In genomic region chr19:55284405-55285058, GRCh38 we compare ENCODE assay signal across 9 cellular contexts. TPM values are rescaled to one million over a fixed set of nuclear protein-coding genes. Genes with fewer than 3 reads are reported as not detected.
DNase-seq lines count a peak whose midpoint lies in the region; ATAC-seq and TF ChIP-seq lines count a peak whose summit lies in the region.
"Had no signal": no experiment of that assay in that cellular context is flagged by ENCODE, and none has a peak within 500 bp of the region (broad histone marks: within the 10 kb centered on the region; RNA-seq: fewer than 3 reads in every experiment).

No MANE protein-coding gene starts in this region.

- POLR2A ChIA-PET in WTC11 (lab: Charles Lee), result interaction anchor here (0.6 kb wide), 1 partner anchor 33 kb away, joined by 3 read pairs; no protein-coding TSS in a partner anchor

- no peak overlapping the region for H3K27ac Mint-ChIP-seq in WTC11

- no peaks in the 10 kb centered on the region for H3K27me3 Mint-ChIP-seq in WTC11 (ENCODE audit: low read depth)

- H3K4me1 ChIP-seq in hepatocyte (ENCODE audit: insufficient read depth) (peaks cover 8% of the 10 kb centered on the region), stomach smooth muscle (ENCODE audit: control insufficient read depth, insufficient read depth, low read length) (peaks cover 25% of the 10 kb centered on the region)

- H3K27ac ChIP-seq in hepatocyte (peak overlapping the region; percentile 81), stomach smooth muscle (ENCODE audit: low read length) (peak overlapping the region; percentile 49)

- H3K9ac ChIP-seq in stomach smooth muscle (ENCODE audit: low read length in 2 of 2), result peak overlapping the region in 1 of 2 donors; percentile 42

- no peak for TF ChIP-seq CTCF in WTC11 (IDR thresholded peaks at IDR 0.05)
- TF ChIP-seq CTCF in hepatocyte (IDR thresholded peaks at IDR 0.05; ENCODE audit: poor library complexity), result no peak

- H3K9me3 ChIP-seq in hepatocyte (ENCODE audit: low read depth) (no peaks in the 10 kb centered on the region), stomach smooth muscle (ENCODE audit: control insufficient read depth in 2 of 2, low read length in 2 of 2) (no peaks in the 10 kb centered on the region)
- H3K9me3 ChIP-seq: mucosa of descending colon had no signal

- peaks cover 6% of the 10 kb centered on the region for H3K36me3 Mint-ChIP-seq in WTC11

- no peaks in the 10 kb centered on the region for H3K36me3 ChIP-seq in hepatocyte (replicated peaks; ENCODE audit: insufficient read depth, low read depth)
- peaks cover 0 to 6% of the 10 kb centered on the region in 2 donors for H3K36me3 ChIP-seq in stomach smooth muscle (ENCODE audit: control insufficient read depth in 2 of 2, insufficient read depth in 2 of 2, low read length in 2 of 2)

- no peaks in the 10 kb centered on the region for H3K9me3 Mint-ChIP-seq in WTC11

- peak overlapping the region; percentile 69 for H3K4me3 Mint-ChIP-seq in WTC11

- H3K9me2 ChIP-seq in hepatocyte (replicated peaks; ENCODE audit: insufficient read depth), result no peaks in the 10 kb centered on the region

- peaks cover 8% of the 10 kb centered on the region for H3K79me2 ChIP-seq in hepatocyte

- DNase-seq in NCI-H510A (lab: John Stamatoyannopoulos, UW) (peak; percentile 40), NCI-H510A treated with DMSO at 0.1 percent for 48 hours (lab: John Stamatoyannopoulos, UW) (no peak), WTC11 (ENCODE audit: low spot score) (peak; percentile 34), hepatocyte (ENCODE audit: low spot score) (no peak)
- no peak for DNase-seq in effector CD8-positive, alpha-beta T cell (lab: John Stamatoyannopoulos, UW)

- H2AFZ ChIP-seq in hepatocyte, result peak overlapping the region; percentile 56

- H3K4me3 ChIP-seq in hepatocyte (peak overlapping the region; percentile 55), stomach smooth muscle (ENCODE audit: low read length in 2 of 2) (peak overlapping the region; percentile 19 to 52)
- H3K4me3 ChIP-seq: mucosa of descending colon had no signal

- no peaks in the 10 kb centered on the region for H3K27me3 ChIP-seq in hepatocyte
- H3K27me3 ChIP-seq in stomach smooth muscle (ENCODE audit: control insufficient read depth in 1 of 2, insufficient read depth in 2 of 2, low read length in 2 of 2), result no peaks in the 10 kb centered on the region

- peak overlapping the region; percentile 93 for H3K4me2 ChIP-seq in hepatocyte

- WGBS in hepatocyte (ENCODE audit: low lambda C conversion rate, missing lambda C conversion rate), result 17% methylated on average over 1 of the region's 16 CpGs

- CTCF ChIA-PET in WTC11 (lab: Charles Lee), result interaction anchor here (1.0 kb wide), 1 partner anchor 17 kb away, joined by 5 read pairs; no protein-coding TSS in a partner anchor

- peaks cover 20% of the 10 kb centered on the region for H3K4me1 Mint-ChIP-seq in WTC11

- no peaks in the 10 kb centered on the region for H4K20me1 ChIP-seq in hepatocyte (ENCODE audit: insufficient read depth, poor library complexity, severe bottlenecking)

- no peak for ATAC-seq in WTC11
- no peak for ATAC-seq in GM19452 (IDR thresholded peaks at IDR 0.05; ENCODE audit: unreplicated experiment)
- ATAC-seq in HG02970 (IDR thresholded peaks at IDR 0.05; ENCODE audit: low FRiP score, unreplicated experiment), result no peak
- ATAC-seq: mucosa of descending colon had no signal

TF ChIP-seq in WTC11, 78 proteins besides CTCF, POLR2A, EP300 and RAD21:
- TF ChIP-seq ELF4 (CRISPR knock-in tag; IDR thresholded peaks at IDR 0.05; ENCODE audit: low read depth) (no peak), ATF2 (CRISPR knock-in tag; IDR thresholded peaks at IDR 0.05; ENCODE audit: borderline replicate concordance, low read depth) (no peak), ZNF396 (CRISPR knock-in tag; IDR thresholded peaks at IDR 0.05; ENCODE audit: borderline replicate concordance) (no peak)

RNA-seq across cellular contexts. Expression of gene BRSK1, which starts 0.7 kb away (rescaled TPM):
- total RNA-seq in WTC11 (2021) (49.2 to 52.4 TPM (median 49.7 TPM) in 3 replicates), hepatocyte (3.3 and 13.2 TPM in 2 replicates)
- polyA plus RNA-seq in hepatocyte, result 2.4 and 2.7 TPM in 2 replicates

RNA-seq across cellular contexts. Expression of gene HSPBP1, which starts 4.6 kb away (rescaled TPM):
- 57.1 to 65.2 TPM (median 60.9 TPM) in 3 replicates for total RNA-seq in WTC11 (2021)
- 31.5 and 33.9 TPM in 2 replicates for total RNA-seq in hepatocyte
- 52.2 and 54.5 TPM in 2 replicates for polyA plus RNA-seq in hepatocyte

RNA-seq across cellular contexts. Expression of gene PPP6R1, which starts 25.7 kb away (rescaled TPM):
- total RNA-seq in WTC11 (2021) (78.4 to 91.8 TPM (median 83.2 TPM) in 3 replicates), hepatocyte (37.1 and 39.5 TPM in 2 replicates)
- polyA plus RNA-seq in hepatocyte, result 76.0 and 79.3 TPM in 2 replicates

RNA-seq across cellular contexts. Expression of gene TMEM150B, which starts 40.6 kb away (rescaled TPM):
- total RNA-seq in WTC11 (2021), result 0.44 to 0.50 TPM in 2 of 3 replicates, not detected in the other
- total RNA-seq in hepatocyte, result 10.6 and 25.4 TPM in 2 replicates
- 8.1 and 9.2 TPM in 2 replicates for polyA plus RNA-seq in hepatocyte

RNA-seq across cellular contexts. Expression of gene KMT5C, which starts 55.1 kb away (rescaled TPM):
- total RNA-seq in WTC11 (2021), result 49.1 to 63.1 TPM (median 52.3 TPM) in 3 replicates
- 13.6 and 22.8 TPM in 2 replicates for total RNA-seq in hepatocyte
- 23.6 and 38.0 TPM in 2 replicates for polyA plus RNA-seq in hepatocyte

Comparison
In these comparisons a context has a peak if more than half of its experiments do, and no peak if none do; other contexts are left out.
1. DNase-seq: peak in NCI-H510A (single experiment) and WTC11 (single experiment); none in NCI-H510A treated with DMSO at 0.1 percent for 48 hours (single experiment), hepatocyte (single experiment) and effector CD8-positive, alpha-beta T cell (single experiment).